ENCODE assay signal across 1 cellular context in genomic region chr17:31378638-31379037, GRCh38.
TF ChIP-seq lines count a peak whose summit lies in the region.

No MANE protein-coding gene starts in this region.

TF ChIP-seq in SK-N-SH, 30 proteins besides CTCF, POLR2A, EP300 and RAD21 (continued from another document):
- TF ChIP-seq ZBTB33 (IDR thresholded peaks at IDR 0.05; ENCODE audit: borderline replicate concordance, low read depth) (no peak), CHD2 (IDR thresholded peaks at IDR 0.05; ENCODE audit: low read length, partially characterized antibody) (no peak), PBX3 (IDR thresholded peaks at IDR 0.05) (no peak), REST (IDR thresholded peaks at IDR 0.05; ENCODE audit: low read depth, low read length) (no peak), SIN3A (IDR thresholded peaks at IDR 0.05; ENCODE audit: borderline replicate concordance, low read depth, low read length) (no peak), USF1 (IDR thresholded peaks at IDR 0.05; ENCODE audit: borderline replicate concordance, low read depth) (no peak), USF2 (IDR thresholded peaks at IDR 0.05; ENCODE audit: borderline replicate concordance, low read depth, low read length) (no peak), FOXJ3 (CRISPR knock-in tag; IDR thresholded peaks at IDR 0.05) (no peak), TEAD4 (IDR thresholded peaks at IDR 0.05; ENCODE audit: borderline replicate concordance, insufficient read depth) (no peak), JUND (IDR thresholded peaks at IDR 0.05) (no peak), POLR2AphosphoS5 (IDR thresholded peaks at IDR 0.05; ENCODE audit: low read depth, low read length) (no peak), RCOR1 (IDR thresholded peaks at IDR 0.05; ENCODE audit: low read length) (no peak), GABPA (IDR thresholded peaks at IDR 0.05; ENCODE audit: low read depth) (no peak), TAF1 (IDR thresholded peaks at IDR 0.05; ENCODE audit: borderline replicate concordance, low read depth, low read length) (no peak), TCF12 (IDR thresholded peaks at IDR 0.05) (no peak)
TF ChIP-seq in SK-N-SH: peak in this region for 0.
